Comparison of ENCODE assay signal across 8 cellular contexts in the genomic region with DNA sequence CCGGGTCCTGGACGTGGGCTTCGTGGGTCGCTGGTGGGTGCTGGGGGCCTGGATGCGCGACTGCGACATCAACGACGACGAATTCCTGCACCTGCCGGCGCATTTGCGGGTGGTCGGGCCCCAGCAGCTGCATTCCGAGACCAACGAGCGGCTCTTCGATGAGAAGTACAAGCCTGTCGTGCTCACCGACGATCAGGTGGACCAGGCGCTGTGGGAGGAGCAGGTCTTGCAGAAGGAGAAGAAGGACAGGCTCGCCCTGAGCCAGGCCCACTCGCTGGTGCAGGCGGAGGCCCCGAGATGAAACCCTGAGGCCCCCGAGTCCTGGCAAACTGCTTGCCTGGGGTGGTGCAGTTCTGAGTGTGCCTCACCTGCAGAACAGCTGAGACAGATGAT. TPM values are rescaled to one million over a fixed set of nuclear protein-coding genes. Genes with fewer than 3 reads are reported as not detected.
DNase-seq lines count a peak whose midpoint lies in the region; TF ChIP-seq lines count a peak whose summit lies in the region.

No MANE protein-coding gene starts in this region.

- H3K36me3 Mint-ChIP-seq in Calu3 (ENCODE audit: insufficient read depth, unreplicated experiment): peaks cover 39% of the 10 kb centered on the region

- no peaks in the 10 kb centered on the region for H3K27me3 ChIP-seq in OCI-LY3 (ENCODE audit: low read depth, low read length)
- H3K27me3 ChIP-seq in esophagus (ENCODE audit: control insufficient read depth in 1 of 2, insufficient read depth in 2 of 2, low read length in 2 of 2): no peaks in the 10 kb centered on the region
- no peaks in the 10 kb centered on the region for H3K27me3 ChIP-seq in ovary

- no peak for TF ChIP-seq POLR2A in ovary (IDR thresholded peaks at IDR 0.05)

- no peak for TF ChIP-seq EP300 in ovary (IDR thresholded peaks at IDR 0.05)

- no peaks in the 10 kb centered on the region for H3K27me3 Mint-ChIP-seq in Calu3 (ENCODE audit: unreplicated experiment)

- no peaks in the 10 kb centered on the region for H3K9me3 Mint-ChIP-seq in Calu3 (ENCODE audit: low read depth, unreplicated experiment)

- H3K4me2 ChIP-seq in OCI-LY3 (ENCODE audit: low read length): peak overlapping the region; percentile 98

- H3K4me1 ChIP-seq in OCI-LY3 (ENCODE audit: low read length): peaks cover 15% of the 10 kb centered on the region
- peaks cover 4 to 13% of the 10 kb centered on the region in 2 donors for H3K4me1 ChIP-seq in esophagus (ENCODE audit: control insufficient read depth in 2 of 2, insufficient read depth in 2 of 2, low read length in 1 of 2)
- peaks cover 15% of the 10 kb centered on the region for H3K4me1 ChIP-seq in ovary (ENCODE audit: insufficient read depth)

- BruUV-seq in Calu3 (replicated peaks; lab: Mats Ljungman, UMichigan): no TSS peak

- no peak for DNase-seq in Calu3
- DNase-seq in ovary: no peak
- DNase-seq in SIG-M5 (lab: John Stamatoyannopoulos, UW): no peak
- DNase-seq in retina: no peak
- no peak for DNase-seq in NCI-H526 treated with DMSO at 0.1 percent for 48 hours (lab: John Stamatoyannopoulos, UW)
- no peak for DNase-seq in NCI-H2081 (lab: John Stamatoyannopoulos, UW)

- no peaks in the 10 kb centered on the region for H3K9me3 ChIP-seq in OCI-LY3 (ENCODE audit: insufficient read depth, low read length)
- H3K9me3 ChIP-seq in esophagus (ENCODE audit: control insufficient read depth in 2 of 2, insufficient read depth in 1 of 2, low read depth in 1 of 2, low read length in 1 of 2): no peaks in the 10 kb centered on the region
- H3K9me3 ChIP-seq in ovary: no peaks in the 10 kb centered on the region

- H3K36me3 ChIP-seq in OCI-LY3 (replicated peaks; ENCODE audit: low read depth, low read length) (peaks cover 9% of the 10 kb centered on the region), esophagus (ENCODE audit: control insufficient read depth in 2 of 2, insufficient read depth in 2 of 2, low read length in 1 of 2) (peaks cover under 1 to 6% of the 10 kb centered on the region in 2 donors), ovary (no peaks in the 10 kb centered on the region)

- no peak for TF ChIP-seq CTCF in Calu3 (IDR thresholded peaks at IDR 0.05; ENCODE audit: unreplicated experiment)
- no peak for TF ChIP-seq CTCF in OCI-LY3 (IDR thresholded peaks at IDR 0.05; ENCODE audit: low read depth, low read length)
- no peak for TF ChIP-seq CTCF in ovary (IDR thresholded peaks at IDR 0.05)

- H3K9ac ChIP-seq in OCI-LY3 (ENCODE audit: low read length): peak overlapping the region; percentile 78

- peak overlapping the region; percentile 89 for H3K4me3 Mint-ChIP-seq in Calu3 (ENCODE audit: low read depth, unreplicated experiment)

- H3K4me3 ChIP-seq in OCI-LY3 (ENCODE audit: low read length) (peak overlapping the region; percentile 92), esophagus (ENCODE audit: low read depth in 1 of 2, low read length in 2 of 2) (peak overlapping the region; percentile 77 to 98), ovary (peak overlapping the region; percentile 93)

- H4K20me1 ChIP-seq in OCI-LY3 (ENCODE audit: insufficient read depth, low read length): 0 out of 2 replicates have a peak, but pooled peaks cover 7% of the 10 kb centered on the region

- no peaks in the 10 kb centered on the region for H3K4me1 Mint-ChIP-seq in Calu3 (ENCODE audit: low read depth, unreplicated experiment)

- intact Hi-C loops in Calu3 (cut with micrococcal nuclease; ENCODE audit: unreplicated experiment): no loop called here
- intact Hi-C loops in ovary (cut with DNase I): loop anchor here in 2 of 4 donors (5.0 to 10.0 kb wide), 2 partner anchors 55 to 57 kb away; partner anchors contain the start of gene CARM1 (in 2 of the 2)

- CTCF ChIA-PET in Calu3 (lab: Charles Lee): no interaction called here

- H2AFZ ChIP-seq in OCI-LY3 (ENCODE audit: low read depth, low read length): no peak overlapping the region

- 5% methylated on average over 27 of the region's 27 CpGs for WGBS in esophagus, 2 donors
- WGBS in ovary, 3 donors: 3 to 11% (median 4%) methylated on average over 10 to 27 of the region's 27 CpGs

- no peak overlapping the region for H3K27ac Mint-ChIP-seq in Calu3 (ENCODE audit: unreplicated experiment)

- H3K27ac ChIP-seq in OCI-LY3 (ENCODE audit: low read length) (no peak overlapping the region), esophagus (ENCODE audit: low read depth in 2 of 2, low read length in 1 of 2) (peak overlapping the region; percentile 84 to 91), ovary (no peak overlapping the region)

- peaks cover 40% of the 10 kb centered on the region for H3K79me2 ChIP-seq in OCI-LY3 (ENCODE audit: low read length)

RNA-seq across cellular contexts. Expression of gene TIMM29, which starts 0.8 kb away (rescaled TPM):
- total RNA-seq in Calu3 (2022) (15.3 and 17.8 TPM in 2 replicates), ovary (10 to 100 TPM; 14.7 to 22.4 (median 20.0) TPM)
- polyA plus RNA-seq in esophagus (10 to 100 TPM; 14.1 to 16.7 TPM), ovary (10 to 100 TPM; 13.8 to 15.1 TPM)

RNA-seq across cellular contexts. Expression of gene YIPF2, which starts 1.0 kb away (rescaled TPM):
- 37.8 and 46.0 TPM in 2 replicates for total RNA-seq in Calu3 (2022)
- 10 to 100 TPM; 37.3 to 47.7 TPM for polyA plus RNA-seq in esophagus
- 10 to 100 TPM; 31.6 to 66.4 (median 47.0) TPM for total RNA-seq in ovary
- 10 to 100 TPM; 10.3 to 42.9 TPM for polyA plus RNA-seq in ovary

RNA-seq across cellular contexts. Expression of gene SMARCA4, which starts 31.4 kb away (rescaled TPM):
- total RNA-seq in Calu3 (2022): 104 and 116 TPM in 2 replicates
- 100 to 1,000 TPM in 1 of 2 donors, 10 to 100 TPM in 1; 66.8 to 113 TPM for polyA plus RNA-seq in esophagus
- 10 to 100 TPM; 32.7 to 96.7 (median 68.5) TPM for total RNA-seq in ovary
- polyA plus RNA-seq in ovary: 10 to 100 TPM; 32.1 to 45.4 TPM

RNA-seq across cellular contexts. Expression of gene CARM1, which starts 58.0 kb away (rescaled TPM):
- total RNA-seq in Calu3 (2022): 29.1 and 32.8 TPM in 2 replicates
- 10 to 100 TPM; 28.5 to 35.7 TPM for polyA plus RNA-seq in esophagus
- 10 to 100 TPM; 10.1 to 42.1 (median 39.8) TPM for total RNA-seq in ovary
- 10 to 100 TPM; 14.7 to 26.6 TPM for polyA plus RNA-seq in ovary

Comparison
In these comparisons a context has a peak if more than half of its experiments do, and no peak if none do; other contexts are left out.
1. H3K27ac ChIP-seq: peak in esophagus (2 of 2); none in OCI-LY3 (single experiment) and ovary (0 of 2).
2. Peak in every context shown above with its lines, with median percentiles within 50 percentile points of each other: H3K4me3 ChIP-seq.